In genomic region chr3:51692980-51693395, GRCh38 we compare ENCODE assay signal across 22 cellular contexts. TPM values are rescaled to one million over a fixed set of nuclear protein-coding genes. Genes with fewer than 3 reads are reported as not detected.
"Had no signal": no experiment of that assay in that cellular context is flagged by ENCODE, and none has a peak within 500 bp of the region (broad histone marks: within the 10 kb centered on the region; RNA-seq: fewer than 3 reads in every experiment).

No MANE protein-coding gene starts in this region.

- DNase-seq: activated CD4-positive, alpha-beta T cell treated with anti-CD3 and anti-CD28 coated beads for 1 hour; activated CD4-positive, alpha-beta T cell treated with anti-CD3 and anti-CD28 coated beads, Interleukin-2, amount 50 U/mL, for 1 hour; activated CD8-positive, alpha-beta T cell treated with anti-CD3 and anti-CD28 coated beads, Interleukin-2, amount 10 ng/mL, durations not matched to agents 7 days and 5 days; activated naive CD4-positive, alpha-beta T cell; heart left ventricle; lower lobe of right lung; mesendoderm; mucosa of descending colon; retina; stimulated activated CD4-positive, alpha-beta T cell treated with anti-CD3 and anti-CD28 coated beads, Interleukin-2, amount 100 ng/mL, for 48 hours; stimulated activated CD8-positive, alpha-beta memory T cell treated with anti-CD3 and anti-CD28 coated beads, Interleukin-4, amount 100 ng/mL, for 48 hours; stimulated activated naive CD4-positive, alpha-beta T cell; T-cell; thyroid gland had no signal

- H3K9me3 Mint-ChIP-seq: activated T-helper 17 cell treated with anti-CD3 and anti-CD28 coated beads, Interleukin-2, amount 50 U/mL, for 72 hours; neural crest cell; T-cell had no signal

- H3K27ac ChIP-seq: breast epithelium, coronary artery, heart left ventricle, lower lobe of right lung, thyroid gland had no signal

- H3K27me3 Mint-ChIP-seq: activated naive CD8-positive, alpha-beta T cell; activated T-helper 17 cell treated with anti-CD3 and anti-CD28 coated beads, Interleukin-2, amount 50 U/mL, for 72 hours; progenitor cell of endocrine pancreas; T-cell had no signal

- H3K4me3 Mint-ChIP-seq: activated CD8-positive, alpha-beta T cell treated with anti-CD3 and anti-CD28 coated beads, Interleukin-2, amount 10 ng/mL, durations not matched to agents 7 days and 5 days; activated naive CD8-positive, alpha-beta T cell; activated T-helper 17 cell treated with anti-CD3 and anti-CD28 coated beads, Interleukin-2, amount 50 U/mL, for 72 hours; neural crest cell; T-cell had no signal

- H3K27ac Mint-ChIP-seq: activated naive CD8-positive, alpha-beta T cell; activated T-helper 17 cell treated with anti-CD3 and anti-CD28 coated beads, Interleukin-2, amount 50 U/mL, for 72 hours; progenitor cell of endocrine pancreas; T-cell had no signal

- ATAC-seq: activated CD8-positive, alpha-beta T cell treated with anti-CD3 and anti-CD28 coated beads, Interleukin-2, amount 10 ng/mL, durations not matched to agents 7 days and 5 days; activated T-helper 17 cell treated with anti-CD3 and anti-CD28 coated beads, Interleukin-2, amount 50 U/mL, for 72 hours; heart left ventricle; lower lobe of right lung; mucosa of descending colon; T-cell had no signal

RNA-seq across cellular contexts. Expression of gene GRM2, which starts 13.9 kb away (rescaled TPM):
- total RNA-seq: epithelial cell of proximal tubule, fibroblast of villous mesenchyme had no signal
